In genomic region chr20:33761698-33762250, GRCh38 we compare ENCODE assay signal across 2 cellular contexts.
A peak's percentile ranks its signal among the peaks of the same experiment; 100 is the strongest.
TF ChIP-seq lines count a peak whose summit lies in the region.

No MANE protein-coding gene starts in this region.

TF ChIP-seq in A549, 52 proteins besides CTCF, POLR2A, EP300 and RAD21:
- TF ChIP-seq ZFP36 (IDR thresholded peaks at IDR 0.05; ENCODE audit: borderline replicate concordance, partially characterized antibody) (peak; percentile 8), RFX5 (IDR thresholded peaks at IDR 0.05) (no peak)

TF ChIP-seq in H1, 55 proteins besides CTCF, POLR2A, EP300 and RAD21:
- TF ChIP-seq MAFK (IDR thresholded peaks at IDR 0.05; ENCODE audit: low read depth, low read length) (no peak), EZH2 (IDR thresholded peaks at IDR 0.05; ENCODE audit: low read depth, low read length, severe bottlenecking) (no peak), PHF8 (conservative IDR thresholded peaks at IDR 0.05; ENCODE audit: low read depth, low read length) (no peak), NRF1 (IDR thresholded peaks at IDR 0.05; ENCODE audit: low read depth, low read length) (no peak), SRF (IDR thresholded peaks at IDR 0.05; ENCODE audit: low read depth, low read length) (no peak), USF2 (IDR thresholded peaks at IDR 0.05; ENCODE audit: low read length) (no peak), FOSL1 (IDR thresholded peaks at IDR 0.05; ENCODE audit: insufficient read depth, low read depth, low read length) (no peak), MAX (IDR thresholded peaks at IDR 0.05) (no peak), TAF7 (optimal IDR thresholded peaks at IDR 0.05; ENCODE audit: borderline replicate concordance, low read depth, low read length) (no peak), TAF1 (IDR thresholded peaks at IDR 0.05; ENCODE audit: low read depth, low read length) (no peak), JUND (IDR thresholded peaks at IDR 0.05; ENCODE audit: low read length) (no peak), SP1 (IDR thresholded peaks at IDR 0.05; ENCODE audit: low read depth, low read length) (no peak), ZNF274 (IDR thresholded peaks at IDR 0.05; ENCODE audit: borderline replicate concordance, extremely low read depth, low read length) (no peak), CBX8 (IDR thresholded peaks at IDR 0.05; ENCODE audit: borderline replicate concordance, low read depth, low read length) (no peak)
